In the genomic region with DNA sequence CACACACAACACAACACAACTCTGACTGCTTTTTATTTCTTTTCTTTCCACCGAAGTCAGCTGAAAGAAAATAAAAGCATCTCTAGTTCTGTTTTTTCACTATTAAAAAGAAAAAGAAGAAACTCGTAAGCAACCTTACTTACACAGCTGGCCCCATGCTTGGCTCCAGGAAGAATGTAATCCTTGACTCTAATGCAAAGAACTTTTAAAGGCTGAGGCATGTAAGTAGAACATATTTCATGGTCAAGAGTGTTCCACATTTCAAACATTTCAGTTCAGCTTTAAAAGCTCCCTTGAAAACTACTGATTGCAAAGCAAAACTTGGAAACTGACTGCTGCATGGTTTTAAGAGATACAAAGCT, we compare ENCODE assay signal across 10 cellular contexts. TPM values are rescaled to one million over a fixed set of nuclear protein-coding genes. Genes with fewer than 3 reads are reported as not detected.
A peak's percentile ranks its signal among the peaks of the same experiment; 100 is the strongest.
DNase-seq lines count a peak whose midpoint lies in the region; ATAC-seq and TF ChIP-seq lines count a peak whose summit lies in the region.
"Had no signal": no experiment of that assay in that cellular context is flagged by ENCODE, and none has a peak within 500 bp of the region (broad histone marks: within the 10 kb centered on the region; RNA-seq: fewer than 3 reads in every experiment).

No MANE protein-coding gene starts in this region.

- CTCF ChIA-PET in activated CD8-positive, alpha-beta T cell treated with anti-CD3 and anti-CD28 coated beads, Interleukin-2, amount 10 ng/mL, durations not matched to agents 7 days and 5 days (lab: Charles Lee), result interaction anchor here (1.1 to 1.7 kb wide), 5 partner anchors 8 to 181 kb away, joined by 3 to 5 read pairs (median 4); no protein-coding TSS in a partner anchor

- peaks cover 4% of the 10 kb centered on the region for H3K36me3 Mint-ChIP-seq in nephron (ENCODE audit: low read depth)
- no peaks in the 10 kb centered on the region for H3K36me3 Mint-ChIP-seq in activated CD8-positive, alpha-beta T cell treated with anti-CD3 and anti-CD28 coated beads, Interleukin-2, amount 10 ng/mL, durations not matched to agents 7 days and 5 days (ENCODE audit: low read depth)
- H3K36me3 Mint-ChIP-seq: activated naive CD8-positive, alpha-beta T cell treated with anti-CD3 and anti-CD28 coated beads for 36 hours; CD4-positive, alpha-beta memory T cell had no signal

- no peak for TF ChIP-seq POLR2A in GM18505 (IDR thresholded peaks at IDR 0.05; ENCODE audit: borderline replicate concordance, extremely low read depth, insufficient read depth, insufficient read length)

- H3K27ac ChIP-seq in right atrium auricular region (peak overlapping the region; percentile 86 to 88), colonic mucosa (peak overlapping the region; percentile 9)

- H3K4me1 ChIP-seq in right atrium auricular region (peaks cover 0 to 30% of the 10 kb centered on the region in 2 donors), colonic mucosa (peaks cover 4% of the 10 kb centered on the region)

- no peaks in the 10 kb centered on the region for H3K36me3 ChIP-seq in right atrium auricular region
- no peaks in the 10 kb centered on the region for H3K36me3 ChIP-seq in colonic mucosa

- TF ChIP-seq CTCF in right atrium auricular region (IDR thresholded peaks at IDR 0.05), result no peak
- no peak for TF ChIP-seq CTCF in colonic mucosa (IDR thresholded peaks at IDR 0.05)
- TF ChIP-seq CTCF in nephron (IDR thresholded peaks at IDR 0.05; ENCODE audit: unreplicated experiment in 3 of 3), result no peak

- intact Hi-C loops in Right ventricle myocardium inferior (cut with DNase I) (loop anchor here (1.0 to 5.0 kb wide), 2 partner anchors 180 to 470 kb away; no protein-coding TSS in a partner anchor), colonic mucosa (cut with DNase I) (loop anchor here (5.0 kb wide), 1 partner anchor 180 kb away; no protein-coding TSS in a partner anchor)

- H3K9me3 ChIP-seq in right atrium auricular region (no peaks in the 10 kb centered on the region), colonic mucosa (no peaks in the 10 kb centered on the region)

- H3K4me1 Mint-ChIP-seq in nephron, result peaks cover 24% of the 10 kb centered on the region
- H3K4me1 Mint-ChIP-seq in activated CD8-positive, alpha-beta T cell treated with anti-CD3 and anti-CD28 coated beads, Interleukin-2, amount 10 ng/mL, durations not matched to agents 7 days and 5 days (ENCODE audit: low read depth), result peaks cover 3% of the 10 kb centered on the region

- POLR2A ChIA-PET in activated CD8-positive, alpha-beta T cell treated with anti-CD3 and anti-CD28 coated beads, Interleukin-2, amount 10 ng/mL, durations not matched to agents 7 days and 5 days (lab: Charles Lee), result no interaction called here

- no peaks in the 10 kb centered on the region for H3K9me3 Mint-ChIP-seq in nephron
- no peaks in the 10 kb centered on the region for H3K9me3 Mint-ChIP-seq in activated CD8-positive, alpha-beta T cell treated with anti-CD3 and anti-CD28 coated beads, Interleukin-2, amount 10 ng/mL, durations not matched to agents 7 days and 5 days (ENCODE audit: insufficient read depth)
- H3K9me3 Mint-ChIP-seq: activated naive CD8-positive, alpha-beta T cell treated with anti-CD3 and anti-CD28 coated beads for 36 hours had no signal

- no peaks in the 10 kb centered on the region for H3K27me3 Mint-ChIP-seq in nephron (ENCODE audit: low read depth)
- H3K27me3 Mint-ChIP-seq in activated CD8-positive, alpha-beta T cell treated with anti-CD3 and anti-CD28 coated beads, Interleukin-2, amount 10 ng/mL, durations not matched to agents 7 days and 5 days (ENCODE audit: low read depth), result peaks cover 38% of the 10 kb centered on the region

- no peaks in the 10 kb centered on the region for H3K27me3 ChIP-seq in right atrium auricular region
- H3K27me3 ChIP-seq in colonic mucosa, result no peaks in the 10 kb centered on the region

- peak overlapping the region; percentile 94 to 96 (median 94) for H3K27ac Mint-ChIP-seq in nephron
- H3K27ac Mint-ChIP-seq in activated CD8-positive, alpha-beta T cell treated with anti-CD3 and anti-CD28 coated beads, Interleukin-2, amount 10 ng/mL, durations not matched to agents 7 days and 5 days, result no peak overlapping the region
- H3K27ac Mint-ChIP-seq: activated naive CD8-positive, alpha-beta T cell treated with anti-CD3 and anti-CD28 coated beads for 36 hours; CD4-positive, alpha-beta memory T cell had no signal

- H3K9ac ChIP-seq in colonic mucosa (ENCODE audit: low read depth in 2 of 2, low read length in 2 of 2), result peak overlapping the region in 1 of 2 donors; percentile 46

- DNase-seq in right atrium auricular region (ENCODE audit: low spot score) (no peak), Right ventricle myocardium inferior (ENCODE audit: missing footprints) (no peak), colonic mucosa (no peak), NCI-H1048 (lab: John Stamatoyannopoulos, UW) (no peak)
- DNase-seq in activated CD8-positive, alpha-beta T cell treated with anti-CD3 and anti-CD28 coated beads, Interleukin-2, amount 10 ng/mL, durations not matched to agents 7 days and 5 days, result no peak
- DNase-seq: activated naive CD8-positive, alpha-beta T cell treated with anti-CD3 and anti-CD28 coated beads for 36 hours; CD4-positive, alpha-beta memory T cell had no signal

- ATAC-seq in Right ventricle myocardium inferior (no peak), GM18505 (IDR thresholded peaks at IDR 0.05; ENCODE audit: unreplicated experiment) (no peak), GM18498 (IDR thresholded peaks at IDR 0.05; ENCODE audit: unreplicated experiment) (no peak)
- no peak for ATAC-seq in activated CD8-positive, alpha-beta T cell treated with anti-CD3 and anti-CD28 coated beads, Interleukin-2, amount 10 ng/mL, durations not matched to agents 7 days and 5 days

- H3K4me3 ChIP-seq in right atrium auricular region (peak overlapping the region; percentile 54 to 69), colonic mucosa (peak overlapping the region; percentile 23)

- H3K4me3 Mint-ChIP-seq in nephron, result peak overlapping the region; percentile 90 to 97 (median 96)
- H3K4me3 Mint-ChIP-seq in activated CD8-positive, alpha-beta T cell treated with anti-CD3 and anti-CD28 coated beads, Interleukin-2, amount 10 ng/mL, durations not matched to agents 7 days and 5 days, result no peak overlapping the region
- H3K4me3 Mint-ChIP-seq: activated naive CD8-positive, alpha-beta T cell treated with anti-CD3 and anti-CD28 coated beads for 36 hours had no signal

RNA-seq across cellular contexts. Expression of a gene that starts 0.6 kb away (rescaled TPM):
- total RNA-seq in right atrium auricular region, result 10 to 100 TPM; 49.9 to 56.9 TPM
- total RNA-seq in Right ventricle myocardium inferior, result 68.6 TPM
- 10 to 100 TPM; 13.6 to 18.0 TPM for total RNA-seq in colonic mucosa
- not detected for total RNA-seq in activated CD8-positive, alpha-beta T cell treated with anti-CD3 and anti-CD28 coated beads, Interleukin-2, amount 10 ng/mL, durations not matched to agents 7 days and 5 days
- total RNA-seq: activated naive CD8-positive, alpha-beta T cell treated with anti-CD3 and anti-CD28 coated beads for 36 hours had no signal

RNA-seq across cellular contexts. Expression of a gene that starts 38.1 kb away (rescaled TPM):
- total RNA-seq in right atrium auricular region (1 to 10 TPM; 7.1 to 9.7 TPM), Right ventricle myocardium inferior (12.6 TPM), colonic mucosa (10 to 100 TPM; 18.3 to 28.6 TPM)
- total RNA-seq in activated CD8-positive, alpha-beta T cell treated with anti-CD3 and anti-CD28 coated beads, Interleukin-2, amount 10 ng/mL, durations not matched to agents 7 days and 5 days, result not detected

Comparison
In these comparisons a context has a peak if more than half of its experiments do, and no peak if none do; other contexts are left out.
1. RNA of a gene that starts 0.6 kb away (total RNA-seq): 68.6 TPM in Right ventricle myocardium inferior (single experiment), 49.9 to 56.9 TPM in right atrium auricular region and 13.6 to 18.0 TPM in colonic mucosa; not detected in activated CD8-positive, alpha-beta T cell treated with anti-CD3 and anti-CD28 coated beads, Interleukin-2, amount 10 ng/mL, durations not matched to agents 7 days and 5 days; every median in the first group is over 10 times any median in the second.
2. RNA of a gene that starts 38.1 kb away (total RNA-seq): 18.3 to 28.6 TPM in colonic mucosa, 12.6 TPM in Right ventricle myocardium inferior (single experiment) and 7.1 to 9.7 TPM in right atrium auricular region; not detected in activated CD8-positive, alpha-beta T cell treated with anti-CD3 and anti-CD28 coated beads, Interleukin-2, amount 10 ng/mL, durations not matched to agents 7 days and 5 days; every median in the first group is over 4 times any median in the second.